ENCODE assay signal across 23 cellular contexts in genomic region chr4:10949039-10949728, GRCh38.
DNase-seq lines count a peak whose midpoint lies in the region; ATAC-seq and TF ChIP-seq lines count a peak whose summit lies in the region.
"Had no signal": no experiment of that assay in that cellular context is flagged by ENCODE, and none has a peak within 500 bp of the region (broad histone marks: within the 10 kb centered on the region; RNA-seq: fewer than 3 reads in every experiment).

No MANE protein-coding gene starts in this region.

- H3K9me3 Mint-ChIP-seq in CD8-positive, alpha-beta memory T cell, result peaks cover 0 to 3% (median 0%) of the 10 kb centered on the region in 5 donors
- H3K9me3 Mint-ChIP-seq: T-helper 1 cell treated with Interleukin-12 subunit alpha and Interleukin-12 subunit beta and Interleukin-4 antibody, amounts not matched to agents 30 μg/mL and 1 μg/mL, for 36 hours had no signal

- no peak overlapping the region for H3K27ac ChIP-seq in esophagus muscularis mucosa (replicated peaks in 1 of 4)
- H3K27ac ChIP-seq in CD8-positive, alpha-beta memory T cell (ENCODE audit: low read depth, low read length), result no peak overlapping the region
- H3K27ac ChIP-seq: BLaER1 treated with 17β-estradiol and CSF1 and Interleukin-3, amounts not matched to agents 10 nM and 100 nM; left ventricle myocardium inferior had no signal

- peak; percentile 9 for DNase-seq in GM13976 (ENCODE audit: low spot score)
- peak; percentile 66 for DNase-seq in esophagus muscularis mucosa (ENCODE audit: extremely low spot score)
- DNase-seq in GM10248 (ENCODE audit: extremely low spot score), result no peak
- no peak for DNase-seq in sciatic nerve (ENCODE audit: low spot score)
- DNase-seq in CD8-positive, alpha-beta memory T cell, result no peak
- DNase-seq: activated CD4-positive, alpha-beta T cell treated with anti-CD3 and anti-CD28 coated beads for 48 hours; activated naive CD8-positive, alpha-beta T cell treated with anti-CD3 and anti-CD28 coated beads, Interleukin-2, amount 10 ng/mL, durations not matched to agents 7 days and 5 days; EL; erythroblast; foreskin melanocyte; hippocampal formation; IMR-90; left ventricle myocardium inferior; NCI-H2107; NCI-H524 treated with DMSO at 0.1 percent for 48 hours; stimulated activated CD8-positive, alpha-beta memory T cell treated with anti-CD3 and anti-CD28 coated beads, Interleukin-4, amount 100 ng/mL, for 48 hours had no signal

- ATAC-seq in GM21717 (IDR thresholded peaks at IDR 0.05; ENCODE audit: unreplicated experiment) (peak; percentile 47), HG03095 (IDR thresholded peaks at IDR 0.05; ENCODE audit: unreplicated experiment) (peak; percentile 83), sciatic nerve (no peak), GM18861 (IDR thresholded peaks at IDR 0.05; ENCODE audit: unreplicated experiment) (no peak)
- ATAC-seq: HCT116 had no signal

- intact Hi-C loops in esophagus muscularis mucosa (cut with DNase I), result no loop called here
- intact Hi-C loops in sciatic nerve (cut with DNase I), result no loop called here

- no peaks in the 10 kb centered on the region for H3K36me3 ChIP-seq in esophagus muscularis mucosa
- H3K36me3 ChIP-seq in CD8-positive, alpha-beta memory T cell (ENCODE audit: insufficient read depth, low read length), result no peaks in the 10 kb centered on the region
- H3K36me3 ChIP-seq: BLaER1 treated with 17β-estradiol and CSF1 and Interleukin-3, amounts not matched to agents 10 nM and 100 nM; left ventricle myocardium inferior had no signal

- H3K27ac Mint-ChIP-seq in CD8-positive, alpha-beta memory T cell, result no peak overlapping the region
- H3K27ac Mint-ChIP-seq: activated naive CD8-positive, alpha-beta T cell treated with anti-CD3 and anti-CD28 coated beads, Interleukin-2, amount 10 ng/mL, durations not matched to agents 7 days and 5 days; T-helper 1 cell treated with Interleukin-12 subunit alpha and Interleukin-12 subunit beta and Interleukin-4 antibody, amounts not matched to agents 30 μg/mL and 1 μg/mL, for 36 hours had no signal

- H3K27me3 ChIP-seq in esophagus muscularis mucosa, result no peaks in the 10 kb centered on the region
- no peaks in the 10 kb centered on the region for H3K27me3 ChIP-seq in CD8-positive, alpha-beta memory T cell (ENCODE audit: insufficient read depth, low read length, poor library complexity, severe bottlenecking)
- H3K27me3 ChIP-seq: BLaER1 treated with 17β-estradiol and CSF1 and Interleukin-3, amounts not matched to agents 10 nM and 100 nM had no signal

- no peaks in the 10 kb centered on the region for H3K36me3 Mint-ChIP-seq in CD8-positive, alpha-beta memory T cell
- H3K36me3 Mint-ChIP-seq: activated naive CD8-positive, alpha-beta T cell treated with anti-CD3 and anti-CD28 coated beads, Interleukin-2, amount 10 ng/mL, durations not matched to agents 7 days and 5 days had no signal

- no peak for TF ChIP-seq CTCF in GM13976 (IDR thresholded peaks at IDR 0.05; ENCODE audit: borderline replicate concordance, control extremely low read depth, extremely low read depth, insufficient read depth, missing control alignments)
- no peak for TF ChIP-seq CTCF in esophagus muscularis mucosa (IDR thresholded peaks at IDR 0.05)
- no peak for TF ChIP-seq CTCF in GM10248 (IDR thresholded peaks at IDR 0.05; ENCODE audit: control extremely low read depth, extremely low read depth, low read depth, missing control alignments)

- in situ Hi-C loops in GM13976 (cut with MboI; ENCODE audit: low sequenced_read_pairs, unreplicated experiment), result no loop called here

- no peaks in the 10 kb centered on the region for H3K4me1 ChIP-seq in esophagus muscularis mucosa
- H3K4me1 ChIP-seq in CD8-positive, alpha-beta memory T cell (ENCODE audit: insufficient read depth, low read length), result no peaks in the 10 kb centered on the region
- H3K4me1 ChIP-seq: left ventricle myocardium inferior had no signal

- no peak for TF ChIP-seq EP300 in esophagus muscularis mucosa (IDR thresholded peaks at IDR 0.05)

- peaks cover 0 to 6% (median 3%) of the 10 kb centered on the region in 3 donors for H3K4me1 Mint-ChIP-seq in CD8-positive, alpha-beta memory T cell

- H3K4me3 Mint-ChIP-seq in CD8-positive, alpha-beta memory T cell, result no peak overlapping the region
- H3K4me3 Mint-ChIP-seq: activated naive CD8-positive, alpha-beta T cell treated with anti-CD3 and anti-CD28 coated beads, Interleukin-2, amount 10 ng/mL, durations not matched to agents 7 days and 5 days; neural crest cell; T-helper 1 cell treated with Interleukin-12 subunit alpha and Interleukin-12 subunit beta and Interleukin-4 antibody, amounts not matched to agents 30 μg/mL and 1 μg/mL, for 36 hours had no signal

- no peaks in the 10 kb centered on the region for H3K9me3 ChIP-seq in esophagus muscularis mucosa
- no peaks in the 10 kb centered on the region for H3K9me3 ChIP-seq in CD8-positive, alpha-beta memory T cell (ENCODE audit: low read length)
- H3K9me3 ChIP-seq: left ventricle myocardium inferior had no signal

- no peak overlapping the region for H3K4me3 ChIP-seq in esophagus muscularis mucosa
- H3K4me3 ChIP-seq in CD8-positive, alpha-beta memory T cell (ENCODE audit: low read length), result no peak overlapping the region
- H3K4me3 ChIP-seq: BLaER1 treated with 17β-estradiol and CSF1 and Interleukin-3, amounts not matched to agents 10 nM and 100 nM; left ventricle myocardium inferior had no signal

- CTCF ChIA-PET in GM10248 (lab: Yijun Ruan, JAX), result no interaction called here
- CTCF ChIA-PET in CD8-positive, alpha-beta memory T cell (lab: Charles Lee), result no interaction called here

- POLR2A ChIA-PET in GM10248 (lab: Yijun Ruan, JAX), result no interaction called here
- POLR2A ChIA-PET in CD8-positive, alpha-beta memory T cell (lab: Charles Lee), result no interaction called here

- 94% methylated on average over 6 of the region's 6 CpGs for WGBS in esophagus muscularis mucosa

- TF ChIP-seq POLR2A in esophagus muscularis mucosa (IDR thresholded peaks at IDR 0.05; ENCODE audit: low read depth), result no peak

- H3K27me3 Mint-ChIP-seq in CD8-positive, alpha-beta memory T cell, result peaks cover 0 to 2% of the 10 kb centered on the region in 2 donors

Comparison
In these comparisons a context has a peak if more than half of its experiments do, and no peak if none do; other contexts are left out.
1. DNase-seq: peak in GM13976 (single experiment) and esophagus muscularis mucosa (single experiment); none in GM10248 (single experiment), sciatic nerve (single experiment) and CD8-positive, alpha-beta memory T cell (0 of 5).
2. ATAC-seq: peak in GM21717 (single experiment) and HG03095 (single experiment); none in sciatic nerve (single experiment) and GM18861 (single experiment).